In genomic region chr6:36333889-36334288, GRCh38 we compare ENCODE assay signal across 12 cellular contexts. TPM values are rescaled to one million over a fixed set of nuclear protein-coding genes. Genes with fewer than 3 reads are reported as not detected.
A peak's percentile ranks its signal among the peaks of the same experiment; 100 is the strongest.
DNase-seq lines count a peak whose midpoint lies in the region; ATAC-seq and TF ChIP-seq lines count a peak whose summit lies in the region.
"Had no signal": no experiment of that assay in that cellular context is flagged by ENCODE, and none has a peak within 500 bp of the region (broad histone marks: within the 10 kb centered on the region; RNA-seq: fewer than 3 reads in every experiment).

No MANE protein-coding gene starts in this region.

- peak overlapping the region; percentile 17 for H3K27ac Mint-ChIP-seq in glutamatergic neuron (ENCODE audit: unreplicated experiment)
- H3K27ac Mint-ChIP-seq in HFFc6 = no peak overlapping the region

- H3K36me3 Mint-ChIP-seq in glutamatergic neuron (ENCODE audit: unreplicated experiment) (no peaks in the 10 kb centered on the region), HFFc6 (ENCODE audit: low read depth) (no peaks in the 10 kb centered on the region)

- ATAC-seq in Right ventricle myocardium inferior = peak; percentile 12
- no peak for ATAC-seq in HG03460 (IDR thresholded peaks at IDR 0.05; ENCODE audit: unreplicated experiment)
- ATAC-seq in HG03342 (IDR thresholded peaks at IDR 0.05; ENCODE audit: unreplicated experiment) = no peak

- no peak for TF ChIP-seq CTCF in glutamatergic neuron (IDR thresholded peaks at IDR 0.05; ENCODE audit: partially characterized antibody, unreplicated experiment)
- no peak for TF ChIP-seq CTCF in HFFc6 (IDR thresholded peaks at IDR 0.05)

- peaks cover 33% of the 10 kb centered on the region for H3K4me1 Mint-ChIP-seq in glutamatergic neuron (ENCODE audit: low read depth, unreplicated experiment)
- peaks cover 11% of the 10 kb centered on the region; the same call in 1 of the 2 replicates for H3K4me1 Mint-ChIP-seq in HFFc6 (ENCODE audit: low read depth)

- intact Hi-C loops in Right ventricle myocardium inferior (cut with DNase I) = no loop called here
- intact Hi-C loops in cardiac septum (cut with DNase I) = no loop called here

- H3K4me3 Mint-ChIP-seq in glutamatergic neuron (ENCODE audit: unreplicated experiment) = peak overlapping the region; percentile 51
- no peak overlapping the region for H3K4me3 Mint-ChIP-seq in HFFc6

- peaks cover 4% of the 10 kb centered on the region for H3K9me3 Mint-ChIP-seq in glutamatergic neuron (ENCODE audit: unreplicated experiment)
- H3K9me3 Mint-ChIP-seq in HFFc6 = no peaks in the 10 kb centered on the region

- peaks cover 7% of the 10 kb centered on the region for H3K27me3 Mint-ChIP-seq in glutamatergic neuron (ENCODE audit: unreplicated experiment)
- peaks cover 67% of the 10 kb centered on the region for H3K27me3 Mint-ChIP-seq in HFFc6 (ENCODE audit: insufficient read depth)

- no peak for DNase-seq in Right ventricle myocardium inferior (ENCODE audit: missing footprints)
- DNase-seq in cardiac septum (ENCODE audit: low spot score) = no peak
- no peak for DNase-seq in glutamatergic neuron
- peak; percentile 61 for DNase-seq in occipital lobe (lab: John Stamatoyannopoulos, UW)
- no peak for DNase-seq in DMS53 treated with DMSO at 0.1 percent for 48 hours (lab: John Stamatoyannopoulos, UW; ENCODE audit: unreplicated experiment)
- no peak for DNase-seq in HFFc6
- DNase-seq: effector CD8-positive, alpha-beta T cell; NCI-H2171 treated with DMSO at 0.1 percent for 48 hours had no signal

RNA-seq across cellular contexts. Expression of gene BNIP5, which starts 2.8 kb away (rescaled TPM):
- total RNA-seq in Right ventricle myocardium inferior = not detected
- not detected for total RNA-seq in cardiac septum
- not detected for total RNA-seq in glutamatergic neuron (ENCODE audit: unreplicated experiment)
- total RNA-seq in occipital lobe = not detected
- total RNA-seq in HFFc6 (2021; fragmentation: NEBNext Ultra II Directional; extraction: Animal tissue kit (Norgen Biotek cat#: 25700)) = not detected
- total RNA-seq: lung microvascular endothelial cell, osteoblast had no signal

RNA-seq across cellular contexts. Expression of gene ETV7, which starts 53.6 kb away (rescaled TPM):
- total RNA-seq in Right ventricle myocardium inferior (0.38 TPM), cardiac septum (0.13 TPM), glutamatergic neuron (ENCODE audit: unreplicated experiment) (not detected), occipital lobe (not detected)
- total RNA-seq in HFFc6 (2021; fragmentation: NEBNext Ultra II Directional; extraction: Animal tissue kit (Norgen Biotek cat#: 25700)) = under 1 TPM in 4 of 6 experiments, not detected in 2; 0.20 to 0.32 (median 0.24) TPM
- total RNA-seq: lung microvascular endothelial cell had no signal
